In genomic region chr14:99603471-99603933, GRCh38 we compare ENCODE assay signal across 1 cellular context.
A peak's percentile ranks its signal among the peaks of the same experiment; 100 is the strongest.
TF ChIP-seq lines count a peak whose summit lies in the region.

No MANE protein-coding gene starts in this region.

TF ChIP-seq in HepG2, 621 proteins besides CTCF, POLR2A, EP300 and RAD21 (continued from another document and continues in another):
- TF ChIP-seq DMTF1 (CRISPR knock-in tag; IDR thresholded peaks at IDR 0.05) (peak; percentile 91; the same call in 1 of the 2 replicates), XRCC5 (optimal IDR thresholded peaks at IDR 0.05; ENCODE audit: low read length) (peak; percentile 12), ZNF34 (CRISPR knock-in tag; IDR thresholded peaks at IDR 0.05; ENCODE audit: borderline replicate concordance) (no peak), FLYWCH1 (CRISPR knock-in tag; IDR thresholded peaks at IDR 0.05) (peak; percentile 93; the same call in 1 of the 2 replicates), CC2D1A (CRISPR knock-in tag; IDR thresholded peaks at IDR 0.05) (peak; percentile 93; the same call in 1 of the 2 replicates), ZNF496 (CRISPR knock-in tag; IDR thresholded peaks at IDR 0.05; ENCODE audit: insufficient replicate concordance) (peak; percentile 71), ZNF781 (CRISPR knock-in tag; IDR thresholded peaks at IDR 0.05; ENCODE audit: borderline replicate concordance, not compliant biosample characterization) (no peak), DBP (CRISPR knock-in tag; IDR thresholded peaks at IDR 0.05; ENCODE audit: not compliant biosample characterization) (peak; percentile 98), NCOA2 (CRISPR knock-in tag; IDR thresholded peaks at IDR 0.05) (no peak), ZNF224 (CRISPR knock-in tag; IDR thresholded peaks at IDR 0.05) (no peak), GMEB2 (CRISPR knock-in tag; IDR thresholded peaks at IDR 0.05; ENCODE audit: low read depth) (no peak), RFX5 (IDR thresholded peaks at IDR 0.05; ENCODE audit: low read depth, low read length) (no peak), ZNF652 (CRISPR knock-in tag; IDR thresholded peaks at IDR 0.05; ENCODE audit: borderline replicate concordance, low read depth) (no peak), ZNF619 (CRISPR knock-in tag; IDR thresholded peaks at IDR 0.05) (no peak), FOXK2 (IDR thresholded peaks at IDR 0.05) (no peak), MYPOP (CRISPR knock-in tag; IDR thresholded peaks at IDR 0.05) (peak; percentile 67), ISX (CRISPR knock-in tag; conservative IDR thresholded peaks at IDR 0.05) (peak; percentile 99), POLR2AphosphoS5 (IDR thresholded peaks at IDR 0.05; ENCODE audit: low read depth, low read length) (no peak), ZNF124 (CRISPR knock-in tag; IDR thresholded peaks at IDR 0.05) (no peak), TBL1XR1 (IDR thresholded peaks at IDR 0.05; ENCODE audit: borderline replicate concordance, low read length, partially characterized antibody) (no peak), FOXP1 (IDR thresholded peaks at IDR 0.05) (no peak), FOXP1 (CRISPR knock-in tag; IDR thresholded peaks at IDR 0.05) (no peak), ZNF501 (CRISPR knock-in tag; IDR thresholded peaks at IDR 0.05) (no peak), ZBED4 (CRISPR knock-in tag; IDR thresholded peaks at IDR 0.05; ENCODE audit: borderline replicate concordance) (0 out of 2 replicates have a peak, but pooled peaks have one; percentile 35), HNRNPL (IDR thresholded peaks at IDR 0.05; ENCODE audit: low read depth, low read length) (no peak), NFYB (CRISPR knock-in tag; IDR thresholded peaks at IDR 0.05) (peak; percentile 28; the same call in 1 of the 2 replicates), NFRKB (IDR thresholded peaks at IDR 0.05) (no peak), TCF7 (IDR thresholded peaks at IDR 0.05; ENCODE audit: low read depth) (no peak), KDM5B (CRISPR knock-in tag; IDR thresholded peaks at IDR 0.05; ENCODE audit: borderline replicate concordance) (peak; percentile 98), NR2F2 (IDR thresholded peaks at IDR 0.05; ENCODE audit: borderline replicate concordance, low read depth) (no peak), IRX3 (CRISPR knock-in tag; IDR thresholded peaks at IDR 0.05; ENCODE audit: borderline replicate concordance, low read depth) (peak; percentile 95), ETS1 (CRISPR knock-in tag; IDR thresholded peaks at IDR 0.05) (peak; percentile 94), ZSCAN31 (CRISPR knock-in tag; IDR thresholded peaks at IDR 0.05; ENCODE audit: low read depth) (peak; percentile 88; the same call in 1 of the 2 replicates), HES4 (CRISPR knock-in tag; IDR thresholded peaks at IDR 0.05; ENCODE audit: borderline replicate concordance) (peak; percentile 99)
- TF ChIP-seq, protein P1, sequence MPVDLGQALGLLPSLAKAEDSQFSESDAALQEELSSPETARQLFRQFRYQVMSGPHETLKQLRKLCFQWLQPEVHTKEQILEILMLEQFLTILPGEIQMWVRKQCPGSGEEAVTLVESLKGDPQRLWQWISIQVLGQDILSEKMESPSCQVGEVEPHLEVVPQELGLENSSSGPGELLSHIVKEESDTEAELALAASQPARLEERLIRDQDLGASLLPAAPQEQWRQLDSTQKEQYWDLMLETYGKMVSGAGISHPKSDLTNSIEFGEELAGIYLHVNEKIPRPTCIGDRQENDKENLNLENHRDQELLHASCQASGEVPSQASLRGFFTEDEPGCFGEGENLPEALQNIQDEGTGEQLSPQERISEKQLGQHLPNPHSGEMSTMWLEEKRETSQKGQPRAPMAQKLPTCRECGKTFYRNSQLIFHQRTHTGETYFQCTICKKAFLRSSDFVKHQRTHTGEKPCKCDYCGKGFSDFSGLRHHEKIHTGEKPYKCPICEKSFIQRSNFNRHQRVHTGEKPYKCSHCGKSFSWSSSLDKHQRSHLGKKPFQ (CRISPR knock-in tag; IDR thresholded peaks at IDR 0.05; ENCODE audit: insufficient replicate concordance) = peak; percentile 19
- TF ChIP-seq, protein P2, sequence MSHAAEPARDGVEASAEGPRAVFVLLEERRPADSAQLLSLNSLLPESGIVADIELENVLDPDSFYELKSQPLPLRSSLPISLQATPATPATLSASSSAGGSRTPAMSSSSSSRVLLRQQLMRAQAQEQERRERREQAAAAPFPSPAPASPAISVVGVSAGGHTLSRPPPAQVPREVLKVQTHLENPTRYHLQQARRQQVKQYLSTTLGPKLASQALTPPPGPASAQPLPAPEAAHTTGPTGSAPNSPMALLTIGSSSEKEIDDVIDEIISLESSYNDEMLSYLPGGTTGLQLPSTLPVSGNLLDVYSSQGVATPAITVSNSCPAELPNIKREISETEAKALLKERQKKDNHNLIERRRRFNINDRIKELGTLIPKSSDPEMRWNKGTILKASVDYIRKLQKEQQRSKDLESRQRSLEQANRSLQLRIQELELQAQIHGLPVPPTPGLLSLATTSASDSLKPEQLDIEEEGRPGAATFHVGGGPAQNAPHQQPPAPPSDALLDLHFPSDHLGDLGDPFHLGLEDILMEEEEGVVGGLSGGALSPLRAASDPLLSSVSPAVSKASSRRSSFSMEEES (CRISPR knock-in tag; IDR thresholded peaks at IDR 0.05) = peak; percentile 64; the same call in 1 of the 2 replicates
- TF ChIP-seq, protein P3, sequence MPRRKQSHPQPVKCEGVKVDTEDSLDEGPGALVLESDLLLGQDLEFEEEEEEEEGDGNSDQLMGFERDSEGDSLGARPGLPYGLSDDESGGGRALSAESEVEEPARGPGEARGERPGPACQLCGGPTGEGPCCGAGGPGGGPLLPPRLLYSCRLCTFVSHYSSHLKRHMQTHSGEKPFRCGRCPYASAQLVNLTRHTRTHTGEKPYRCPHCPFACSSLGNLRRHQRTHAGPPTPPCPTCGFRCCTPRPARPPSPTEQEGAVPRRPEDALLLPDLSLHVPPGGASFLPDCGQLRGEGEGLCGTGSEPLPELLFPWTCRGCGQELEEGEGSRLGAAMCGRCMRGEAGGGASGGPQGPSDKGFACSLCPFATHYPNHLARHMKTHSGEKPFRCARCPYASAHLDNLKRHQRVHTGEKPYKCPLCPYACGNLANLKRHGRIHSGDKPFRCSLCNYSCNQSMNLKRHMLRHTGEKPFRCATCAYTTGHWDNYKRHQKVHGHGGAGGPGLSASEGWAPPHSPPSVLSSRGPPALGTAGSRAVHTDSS (CRISPR knock-in tag; conservative IDR thresholded peaks at IDR 0.05) = no peak
- TF ChIP-seq, protein P4, sequence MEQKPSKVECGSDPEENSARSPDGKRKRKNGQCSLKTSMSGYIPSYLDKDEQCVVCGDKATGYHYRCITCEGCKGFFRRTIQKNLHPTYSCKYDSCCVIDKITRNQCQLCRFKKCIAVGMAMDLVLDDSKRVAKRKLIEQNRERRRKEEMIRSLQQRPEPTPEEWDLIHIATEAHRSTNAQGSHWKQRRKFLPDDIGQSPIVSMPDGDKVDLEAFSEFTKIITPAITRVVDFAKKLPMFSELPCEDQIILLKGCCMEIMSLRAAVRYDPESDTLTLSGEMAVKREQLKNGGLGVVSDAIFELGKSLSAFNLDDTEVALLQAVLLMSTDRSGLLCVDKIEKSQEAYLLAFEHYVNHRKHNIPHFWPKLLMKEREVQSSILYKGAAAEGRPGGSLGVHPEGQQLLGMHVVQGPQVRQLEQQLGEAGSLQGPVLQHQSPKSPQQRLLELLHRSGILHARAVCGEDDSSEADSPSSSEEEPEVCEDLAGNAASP (CRISPR knock-in tag; IDR thresholded peaks at IDR 0.05; ENCODE audit: borderline replicate concordance) = peak; percentile 56; the same call in 1 of the 2 replicates
- TF ChIP-seq, protein P5, sequence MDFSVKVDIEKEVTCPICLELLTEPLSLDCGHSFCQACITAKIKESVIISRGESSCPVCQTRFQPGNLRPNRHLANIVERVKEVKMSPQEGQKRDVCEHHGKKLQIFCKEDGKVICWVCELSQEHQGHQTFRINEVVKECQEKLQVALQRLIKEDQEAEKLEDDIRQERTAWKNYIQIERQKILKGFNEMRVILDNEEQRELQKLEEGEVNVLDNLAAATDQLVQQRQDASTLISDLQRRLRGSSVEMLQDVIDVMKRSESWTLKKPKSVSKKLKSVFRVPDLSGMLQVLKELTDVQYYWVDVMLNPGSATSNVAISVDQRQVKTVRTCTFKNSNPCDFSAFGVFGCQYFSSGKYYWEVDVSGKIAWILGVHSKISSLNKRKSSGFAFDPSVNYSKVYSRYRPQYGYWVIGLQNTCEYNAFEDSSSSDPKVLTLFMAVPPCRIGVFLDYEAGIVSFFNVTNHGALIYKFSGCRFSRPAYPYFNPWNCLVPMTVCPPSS (IDR thresholded peaks at IDR 0.05) = no peak
